29 cellular contexts compared by ENCODE assay signal in the genomic region with DNA sequence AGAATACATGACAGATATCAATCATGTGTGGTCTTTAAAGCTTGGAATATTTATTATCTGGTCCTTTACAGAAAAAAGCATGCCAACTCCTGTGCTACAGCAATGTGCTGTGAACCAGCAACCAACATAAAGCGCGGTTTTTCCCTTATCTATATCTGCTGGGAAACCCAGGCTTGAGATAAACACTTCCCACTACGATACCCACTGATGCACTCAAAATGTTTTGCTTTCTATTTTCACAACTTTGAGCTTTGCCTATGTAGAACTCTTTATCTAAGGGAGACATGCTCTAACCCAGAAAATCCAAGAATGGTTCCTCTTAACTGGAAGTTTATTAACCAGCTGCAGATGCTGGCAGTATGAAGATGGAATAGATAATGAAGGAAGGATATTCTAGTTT.
"Had no signal": no experiment of that assay in that cellular context is flagged by ENCODE, and none has a peak within 500 bp of the region (broad histone marks: within the 10 kb centered on the region; RNA-seq: fewer than 3 reads in every experiment).

No MANE protein-coding gene starts in this region.

- H3K27ac ChIP-seq: brain microvascular endothelial cell, coronary artery, esophagus muscularis mucosa, gastroesophageal sphincter, heart right ventricle had no signal

- H3K9me3 ChIP-seq: esophagus muscularis mucosa, gastroesophageal sphincter, heart right ventricle had no signal

- H3K36me3 ChIP-seq: brain microvascular endothelial cell, esophagus muscularis mucosa, gastroesophageal sphincter, heart right ventricle had no signal

- H3K36me3 Mint-ChIP-seq: activated naive CD4-positive, alpha-beta T cell treated with anti-CD3 and anti-CD28 coated beads, Interleukin-2, amount 50 U/mL, for 72 hours had no signal

- H3K27me3 ChIP-seq: brain microvascular endothelial cell, dorsolateral prefrontal cortex, esophagus muscularis mucosa, gastroesophageal sphincter, heart right ventricle had no signal

- H3K27ac Mint-ChIP-seq: activated CD4-positive, alpha-beta memory T cell treated with anti-CD3 and anti-CD28 coated beads, Interleukin-2, amount 10 ng/mL, durations not matched to agents 7 days and 5 days; activated CD4-positive, alpha-beta T cell treated with anti-CD3 and anti-CD28 coated beads for 36 hours; activated CD4-positive, alpha-beta T cell treated with anti-CD3 and anti-CD28 coated beads, Interleukin-2, amount 10 ng/mL, durations not matched to agents 24 days and 14 days; activated naive CD4-positive, alpha-beta T cell treated with anti-CD3 and anti-CD28 coated beads, Interleukin-2, amount 10 ng/mL, durations not matched to agents 7 days and 5 days; activated naive CD4-positive, alpha-beta T cell treated with anti-CD3 and anti-CD28 coated beads, Interleukin-2, amount 50 U/mL, for 72 hours; activated naive CD8-positive, alpha-beta T cell treated with anti-CD3 and anti-CD28 coated beads, Interleukin-2, amount 10 ng/mL, durations not matched to agents 7 days and 5 days; activated T-cell treated with anti-CD3 and anti-CD28 coated beads, Interleukin-2, amount 50 U/mL, for 24 hours; activated T-cell treated with anti-CD3 and anti-CD28 coated beads, Interleukin-2, amount 50 U/mL, for 72 hours; dendritic cell treated with granulocyte-macrophage colony-stimulating factor and Interleukin-4, amounts not matched to agents 40 ng/mL and 50 ng/mL, for 4 days; endodermal cell had no signal

- H3K27me3 Mint-ChIP-seq: activated CD4-positive, alpha-beta memory T cell treated with anti-CD3 and anti-CD28 coated beads, Interleukin-2, amount 10 ng/mL, durations not matched to agents 7 days and 5 days; activated CD4-positive, alpha-beta T cell treated with anti-CD3 and anti-CD28 coated beads for 36 hours; activated CD4-positive, alpha-beta T cell treated with anti-CD3 and anti-CD28 coated beads, Interleukin-2, amount 10 ng/mL, durations not matched to agents 24 days and 14 days; activated naive CD4-positive, alpha-beta T cell treated with anti-CD3 and anti-CD28 coated beads, Interleukin-2, amount 10 ng/mL, durations not matched to agents 7 days and 5 days; activated naive CD8-positive, alpha-beta T cell treated with anti-CD3 and anti-CD28 coated beads, Interleukin-2, amount 10 ng/mL, durations not matched to agents 7 days and 5 days; activated T-cell treated with anti-CD3 and anti-CD28 coated beads, Interleukin-2, amount 50 U/mL, for 24 hours; central memory CD8-positive, alpha-beta T cell; dendritic cell treated with granulocyte-macrophage colony-stimulating factor and Interleukin-4, amounts not matched to agents 40 ng/mL and 50 ng/mL, for 4 days had no signal

- DNase-seq: activated CD4-positive, alpha-beta memory T cell treated with anti-CD3 and anti-CD28 coated beads, Interleukin-2, amount 10 ng/mL, durations not matched to agents 7 days and 5 days; activated CD4-positive, alpha-beta T cell treated with anti-CD3 and anti-CD28 coated beads for 36 hours; activated CD4-positive, alpha-beta T cell treated with anti-CD3 and anti-CD28 coated beads, Interleukin-2, amount 10 ng/mL, durations not matched to agents 24 days and 14 days; activated CD4-positive, alpha-beta T cell treated with anti-CD3 and anti-CD28 coated beads, Interleukin-2, amount 50 U/mL, for 4 hours; activated CD4-positive, CD25-positive, alpha-beta regulatory T cell; activated CD4-positive, CD25-positive, alpha-beta regulatory T cell treated with anti-CD3 and anti-CD28 coated beads, Interleukin-2, amount 50 U/mL, for 72 hours; activated CD8-positive, alpha-beta memory T cell treated with anti-CD3 and anti-CD28 coated beads, Interleukin-2, amount 50 U/mL, for 48 hours; activated gamma-delta T cell; activated naive CD4-positive, alpha-beta T cell; activated naive CD4-positive, alpha-beta T cell treated with anti-CD3 and anti-CD28 coated beads, Interleukin-2, amount 10 ng/mL, durations not matched to agents 7 days and 5 days; activated naive CD8-positive, alpha-beta T cell treated with anti-CD3 and anti-CD28 coated beads, Interleukin-2, amount 10 ng/mL, durations not matched to agents 7 days and 5 days; activated T-cell treated with anti-CD3 and anti-CD28 coated beads for 4 hours; activated T-cell treated with anti-CD3 and anti-CD28 coated beads, Interleukin-2, amount 50 U/mL, for 24 hours; activated T-cell treated with anti-CD3 and anti-CD28 coated beads, Interleukin-2, amount 50 U/mL, for 72 hours; amniotic stem cell; anterior cingulate cortex; brain microvascular endothelial cell; dorsolateral prefrontal cortex; effector memory CD4-positive, alpha-beta T cell; endodermal cell; foreskin melanocyte; heart right ventricle; T-helper 2 cell had no signal

- ATAC-seq: activated CD4-positive, alpha-beta T cell treated with anti-CD3 and anti-CD28 coated beads for 36 hours; activated naive CD4-positive, alpha-beta T cell treated with anti-CD3 and anti-CD28 coated beads, Interleukin-2, amount 50 U/mL, for 72 hours; activated T-cell treated with anti-CD3 and anti-CD28 coated beads, Interleukin-2, amount 50 U/mL, for 72 hours; gastroesophageal sphincter; heart right ventricle had no signal

- H3K9me3 Mint-ChIP-seq: activated CD4-positive, alpha-beta T cell treated with anti-CD3 and anti-CD28 coated beads, Interleukin-2, amount 10 ng/mL, durations not matched to agents 24 days and 14 days; activated naive CD4-positive, alpha-beta T cell treated with anti-CD3 and anti-CD28 coated beads, Interleukin-2, amount 10 ng/mL, durations not matched to agents 7 days and 5 days; activated T-cell treated with anti-CD3 and anti-CD28 coated beads, Interleukin-2, amount 50 U/mL, for 24 hours; central memory CD8-positive, alpha-beta T cell; dendritic cell treated with granulocyte-macrophage colony-stimulating factor and Interleukin-4, amounts not matched to agents 40 ng/mL and 50 ng/mL, for 4 days had no signal

- H3K4me1 Mint-ChIP-seq: activated CD4-positive, alpha-beta memory T cell treated with anti-CD3 and anti-CD28 coated beads, Interleukin-2, amount 10 ng/mL, durations not matched to agents 7 days and 5 days; activated CD4-positive, alpha-beta T cell treated with anti-CD3 and anti-CD28 coated beads for 36 hours; activated naive CD4-positive, alpha-beta T cell treated with anti-CD3 and anti-CD28 coated beads, Interleukin-2, amount 10 ng/mL, durations not matched to agents 7 days and 5 days; activated naive CD8-positive, alpha-beta T cell treated with anti-CD3 and anti-CD28 coated beads, Interleukin-2, amount 10 ng/mL, durations not matched to agents 7 days and 5 days; central memory CD8-positive, alpha-beta T cell had no signal

- H3K4me3 ChIP-seq: coronary artery, dorsolateral prefrontal cortex, esophagus muscularis mucosa, gastroesophageal sphincter, heart right ventricle had no signal

- H3K4me3 Mint-ChIP-seq: activated CD4-positive, alpha-beta memory T cell treated with anti-CD3 and anti-CD28 coated beads, Interleukin-2, amount 10 ng/mL, durations not matched to agents 7 days and 5 days; activated CD4-positive, alpha-beta T cell treated with anti-CD3 and anti-CD28 coated beads for 36 hours; activated CD4-positive, alpha-beta T cell treated with anti-CD3 and anti-CD28 coated beads, Interleukin-2, amount 10 ng/mL, durations not matched to agents 24 days and 14 days; activated naive CD4-positive, alpha-beta T cell treated with anti-CD3 and anti-CD28 coated beads, Interleukin-2, amount 10 ng/mL, durations not matched to agents 7 days and 5 days; activated naive CD8-positive, alpha-beta T cell treated with anti-CD3 and anti-CD28 coated beads, Interleukin-2, amount 10 ng/mL, durations not matched to agents 7 days and 5 days; activated T-cell treated with anti-CD3 and anti-CD28 coated beads, Interleukin-2, amount 50 U/mL, for 24 hours; activated T-cell treated with anti-CD3 and anti-CD28 coated beads, Interleukin-2, amount 50 U/mL, for 72 hours; central memory CD8-positive, alpha-beta T cell; dendritic cell treated with granulocyte-macrophage colony-stimulating factor and Interleukin-4, amounts not matched to agents 40 ng/mL and 50 ng/mL, for 4 days; endodermal cell had no signal

- H3K4me1 ChIP-seq: gastroesophageal sphincter had no signal
